Comparison of ENCODE assay signal across 20 cellular contexts in the genomic region with DNA sequence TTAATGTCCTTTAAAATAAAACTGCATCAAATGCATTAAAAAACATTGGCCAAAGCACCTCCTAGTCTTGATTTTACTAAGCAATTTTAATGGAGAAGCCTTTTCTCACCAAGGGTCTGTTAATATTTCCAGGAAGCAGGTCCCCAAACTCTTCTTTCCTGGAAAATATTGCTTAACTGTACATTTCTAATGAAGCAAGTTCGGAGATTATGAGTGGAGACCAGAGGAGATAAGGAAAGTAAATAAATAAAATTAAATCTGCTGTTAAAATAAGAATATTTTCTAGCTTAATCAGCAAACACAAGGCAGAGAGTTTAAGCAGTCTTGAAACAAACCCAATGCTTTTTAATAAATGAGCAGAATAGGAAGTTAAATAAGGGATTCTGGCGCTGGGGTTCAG.
DNase-seq lines count a peak whose midpoint lies in the region; ATAC-seq, FAIRE-seq and TF ChIP-seq lines count a peak whose summit lies in the region.
"Had no signal": no experiment of that assay in that cellular context is flagged by ENCODE, and none has a peak within 500 bp of the region (broad histone marks: within the 10 kb centered on the region; RNA-seq: fewer than 3 reads in every experiment).

No MANE protein-coding gene starts in this region.

- H3K36me3 Mint-ChIP-seq in stimulated activated memory B cell treated with anti-CD40 and anti-IgM and Interleukin-4, amounts not matched to agents 10 μg/mL and 1 μg/mL and 100 μg/mL, for 72 hours: no peaks in the 10 kb centered on the region
- H3K36me3 Mint-ChIP-seq: CD4-positive, CD25-positive, alpha-beta regulatory T cell had no signal

- FAIRE-seq in islet of Langerhans (lab: Jason Lieb, UNC): peak; percentile 92
- FAIRE-seq: A204.1, GM12878, H1 had no signal

- H3K4me1 Mint-ChIP-seq in stimulated activated memory B cell treated with anti-CD40 and anti-IgM and Interleukin-4, amounts not matched to agents 10 μg/mL and 1 μg/mL and 100 μg/mL, for 72 hours: peaks cover 4% of the 10 kb centered on the region
- H3K4me1 Mint-ChIP-seq: H9 had no signal

- no peak overlapping the region for H3K27ac Mint-ChIP-seq in stimulated activated memory B cell treated with anti-CD40 and anti-IgM and Interleukin-4, amounts not matched to agents 10 μg/mL and 1 μg/mL and 100 μg/mL, for 72 hours
- H3K27ac Mint-ChIP-seq: CD4-positive, CD25-positive, alpha-beta regulatory T cell; CD8-positive, alpha-beta memory T cell; H9 had no signal

- H3K27ac ChIP-seq in VCaP (peak overlapping the region; percentile 32), fibroblast of lung (ENCODE audit: insufficient read depth, low read length) (no peak overlapping the region)

- H3K36me3 ChIP-seq in fibroblast of lung (ENCODE audit: control insufficient read depth, insufficient read depth, low read length): no peaks in the 10 kb centered on the region
- H3K36me3 ChIP-seq: BE2C had no signal

- H3K9me3 ChIP-seq in fibroblast of lung (ENCODE audit: control insufficient read depth, insufficient read depth, low read depth, low read length): no peaks in the 10 kb centered on the region
- H3K9me3 ChIP-seq: BE2C had no signal

- H4K20me1 ChIP-seq in fibroblast of lung (ENCODE audit: control insufficient read depth, extremely low read depth, insufficient read depth, low read length): no peaks in the 10 kb centered on the region

- no peak overlapping the region for H2AFZ ChIP-seq in fibroblast of lung (ENCODE audit: low read length)

- no peaks in the 10 kb centered on the region for H3K9me3 Mint-ChIP-seq in stimulated activated memory B cell treated with anti-CD40 and anti-IgM and Interleukin-4, amounts not matched to agents 10 μg/mL and 1 μg/mL and 100 μg/mL, for 72 hours
- H3K9me3 Mint-ChIP-seq: CD8-positive, alpha-beta memory T cell; H9 had no signal

- DNase-seq in fibroblast of lung (ENCODE audit: low read depth in 2 of 2) (no peak), midbrain (lab: John Stamatoyannopoulos, UW) (no peak), NCI-H2081 (lab: John Stamatoyannopoulos, UW) (no peak)
- no peak for DNase-seq in activated T-cell treated with anti-CD3 and anti-CD28 coated beads, Interleukin-2, amount 50 U/mL, for 1 hour
- DNase-seq: ACHN; BE2C; C1 segment of cervical spinal cord; CD4-positive, CD25-positive, alpha-beta regulatory T cell; CD8-positive, alpha-beta memory T cell; COR-L47; DMS 273 treated with DMSO at 0.1 percent for 48 hours; DMS53; DND-41; H9 had no signal

- H3K27me3 ChIP-seq in fibroblast of lung (ENCODE audit: control insufficient read depth, insufficient read depth, low read length): no peaks in the 10 kb centered on the region
- H3K27me3 ChIP-seq: BE2C had no signal

- H3K79me2 ChIP-seq in fibroblast of lung (ENCODE audit: control insufficient read depth, insufficient read depth, low read length): no peaks in the 10 kb centered on the region

- no peak overlapping the region for H3K9ac ChIP-seq in fibroblast of lung (ENCODE audit: insufficient read depth, low read length)

- H3K27me3 Mint-ChIP-seq in stimulated activated memory B cell treated with anti-CD40 and anti-IgM and Interleukin-4, amounts not matched to agents 10 μg/mL and 1 μg/mL and 100 μg/mL, for 72 hours: no peaks in the 10 kb centered on the region
- H3K27me3 Mint-ChIP-seq: CD4-positive, CD25-positive, alpha-beta regulatory T cell had no signal

- TF ChIP-seq CTCF in VCaP (conservative IDR thresholded peaks at IDR 0.05): no peak
- no peak for TF ChIP-seq CTCF in fibroblast of lung (conservative IDR thresholded peaks at IDR 0.05 in 1 of 2, IDR thresholded peaks at IDR 0.05 in 1 of 2; ENCODE audit: low read depth in 1 of 2, low read length in 2 of 2)

- peak overlapping the region; percentile 48 for H3K4me2 ChIP-seq in fibroblast of lung (ENCODE audit: extremely low read depth, insufficient read depth, low read length)

- ATAC-seq in stimulated activated memory B cell treated with anti-CD40 and anti-IgM and Interleukin-4, amounts not matched to agents 10 μg/mL and 1 μg/mL and 100 μg/mL, for 72 hours: no peak
- ATAC-seq: GM12878 had no signal

- no peaks in the 10 kb centered on the region for H3K4me1 ChIP-seq in fibroblast of lung (ENCODE audit: control insufficient read depth, extremely low read depth, insufficient read depth, low read length)
- H3K4me1 ChIP-seq: BE2C had no signal

- no peak overlapping the region for H3K4me3 Mint-ChIP-seq in stimulated activated memory B cell treated with anti-CD40 and anti-IgM and Interleukin-4, amounts not matched to agents 10 μg/mL and 1 μg/mL and 100 μg/mL, for 72 hours
- H3K4me3 Mint-ChIP-seq: CD4-positive, CD25-positive, alpha-beta regulatory T cell; CD8-positive, alpha-beta memory T cell; H9 had no signal

- H3K4me3 ChIP-seq in fibroblast of lung (replicated peaks in 1 of 4; ENCODE audit: control extremely low read depth in 1 of 4, insufficient read depth in 1 of 4, low read depth in 3 of 4, low read length in 4 of 4): no peak overlapping the region
- H3K4me3 ChIP-seq: GM12878 had no signal
